Comparison of ENCODE assay signal across 18 cellular contexts in the genomic region with DNA sequence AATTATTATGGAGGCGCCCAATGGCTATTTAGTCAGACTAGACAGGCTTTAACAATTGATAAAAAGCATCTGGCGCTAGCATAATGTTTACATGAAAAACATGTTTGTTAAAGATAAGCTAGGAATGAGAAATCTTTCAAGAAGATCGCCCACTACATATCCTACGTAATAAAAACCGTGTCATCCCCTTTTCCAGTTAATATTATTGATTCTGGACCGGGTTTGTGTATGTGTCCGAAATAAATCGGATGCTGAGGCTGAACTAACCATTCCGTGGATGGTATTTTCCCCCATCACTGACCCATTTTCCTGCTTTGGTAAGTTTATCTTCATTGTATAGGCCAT. TPM values are rescaled to one million over a fixed set of nuclear protein-coding genes. Genes with fewer than 3 reads are reported as not detected.
DNase-seq lines count a peak whose midpoint lies in the region; ATAC-seq and TF ChIP-seq lines count a peak whose summit lies in the region.
"Had no signal": no experiment of that assay in that cellular context is flagged by ENCODE, and none has a peak within 500 bp of the region (broad histone marks: within the 10 kb centered on the region; RNA-seq: fewer than 3 reads in every experiment).

No MANE protein-coding gene starts in this region.

- peaks cover 69% of the 10 kb centered on the region for H3K79me2 ChIP-seq in fibroblast of lung (ENCODE audit: control insufficient read depth, insufficient read depth, low read length)
- H3K79me2 ChIP-seq in parathyroid adenoma, result no peaks in the 10 kb centered on the region

- DNase-seq in heart right ventricle (no peak), Right ventricle myocardium inferior (ENCODE audit: missing footprints) (no peak), fibroblast of lung (ENCODE audit: low read depth in 2 of 2) (peak in 1 of 2 donors; percentile 36), upper lobe of left lung (no peak), H4 (ENCODE audit: low spot score) (no peak)
- no peak for DNase-seq in stimulated activated CD4-positive, alpha-beta T cell treated with anti-CD3 and anti-CD28 coated beads, Interleukin-12 subunit alpha, Interleukin-12 subunit beta, amount 100 ng/mL, for 4 hours
- DNase-seq: activated naive CD4-positive, alpha-beta T cell treated with Interleukin-2 at 50 U/mL for 16 hours; body of pancreas; dorsolateral prefrontal cortex; hypothalamus; naive thymus-derived CD8-positive, alpha-beta T cell; NCI-H2029; NCI-H524 treated with DMSO at 0.1 percent for 48 hours; T1000 had no signal

- peak overlapping the region; percentile 51 for H3K4me2 ChIP-seq in fibroblast of lung (ENCODE audit: extremely low read depth, insufficient read depth, low read length)
- H3K4me2 ChIP-seq in parathyroid adenoma (ENCODE audit: low read length), result no peak overlapping the region

- WGBS in heart right ventricle, 2 donors, result 57 to 60% methylated on average over 9 of the region's 9 CpGs
- 37 to 47% methylated on average over 9 of the region's 9 CpGs for WGBS in upper lobe of left lung, 2 donors

- H3K27me3 ChIP-seq in heart right ventricle (peaks cover 0 to 36% (median 0%) of the 10 kb centered on the region in 7 donors), fibroblast of lung (ENCODE audit: control insufficient read depth, insufficient read depth, low read length) (no peaks in the 10 kb centered on the region), parathyroid adenoma (ENCODE audit: control insufficient read depth, insufficient read depth, low read length) (no peaks in the 10 kb centered on the region), upper lobe of left lung (no peaks in the 10 kb centered on the region)
- H3K27me3 ChIP-seq: body of pancreas had no signal

- H2AFZ ChIP-seq in fibroblast of lung (ENCODE audit: low read length), result no peak overlapping the region
- H2AFZ ChIP-seq in parathyroid adenoma, result no peak overlapping the region

- TF ChIP-seq CTCF in heart right ventricle (IDR thresholded peaks at IDR 0.05) (no peak), fibroblast of lung (conservative IDR thresholded peaks at IDR 0.05 in 1 of 2, IDR thresholded peaks at IDR 0.05 in 1 of 2; ENCODE audit: low read depth in 1 of 2, low read length in 2 of 2) (no peak), parathyroid adenoma (IDR thresholded peaks at IDR 0.05) (no peak), upper lobe of left lung (IDR thresholded peaks at IDR 0.05) (no peak)

- TF ChIP-seq EP300 in upper lobe of left lung (IDR thresholded peaks at IDR 0.05), result no peak

- H3K9me3 ChIP-seq in heart right ventricle (no peaks in the 10 kb centered on the region), fibroblast of lung (ENCODE audit: control insufficient read depth, insufficient read depth, low read depth, low read length) (no peaks in the 10 kb centered on the region), parathyroid adenoma (ENCODE audit: control insufficient read depth, low read length) (no peaks in the 10 kb centered on the region), upper lobe of left lung (no peaks in the 10 kb centered on the region)
- H3K9me3 ChIP-seq: body of pancreas had no signal

- TF ChIP-seq POLR2A in upper lobe of left lung (IDR thresholded peaks at IDR 0.05), result no peak

- H3K27ac ChIP-seq in heart right ventricle (peak overlapping the region; percentile 33 to 87 (median 75)), fibroblast of lung (ENCODE audit: insufficient read depth, low read length) (peak overlapping the region; percentile 43), parathyroid adenoma (peak overlapping the region; percentile 41), upper lobe of left lung (peak overlapping the region; percentile 60 to 78 (median 72))

- intact Hi-C loops in heart right ventricle (cut with DNase I) (no loop called here), Right ventricle myocardium inferior (cut with DNase I) (no loop called here)

- ATAC-seq in heart right ventricle, result peak in 1 of 8 donors; percentile 10
- no peak for ATAC-seq in Right ventricle myocardium inferior
- ATAC-seq in upper lobe of left lung (ENCODE audit: low FRiP score in 2 of 2), result no peak
- ATAC-seq in HG02759 (IDR thresholded peaks at IDR 0.05; ENCODE audit: unreplicated experiment), result no peak
- ATAC-seq: naive thymus-derived CD8-positive, alpha-beta T cell had no signal

- H4K20me1 ChIP-seq in fibroblast of lung (ENCODE audit: control insufficient read depth, extremely low read depth, insufficient read depth, low read length), result no peaks in the 10 kb centered on the region

- H3K36me3 ChIP-seq in heart right ventricle (peaks cover 0 to 29% (median 0%) of the 10 kb centered on the region in 9 donors), fibroblast of lung (ENCODE audit: control insufficient read depth, insufficient read depth, low read length) (no peaks in the 10 kb centered on the region), parathyroid adenoma (ENCODE audit: control insufficient read depth, insufficient read depth, low read length) (no peaks in the 10 kb centered on the region), upper lobe of left lung (no peaks in the 10 kb centered on the region)

- H3K4me1 ChIP-seq in heart right ventricle, result peaks cover 41 to 100% (median 93%) of the 10 kb centered on the region in 9 donors
- peaks cover 30% of the 10 kb centered on the region for H3K4me1 ChIP-seq in fibroblast of lung (ENCODE audit: control insufficient read depth, extremely low read depth, insufficient read depth, low read length)
- no peaks in the 10 kb centered on the region for H3K4me1 ChIP-seq in parathyroid adenoma
- peaks cover 39 to 66% (median 60%) of the 10 kb centered on the region in 4 donors for H3K4me1 ChIP-seq in upper lobe of left lung

- H3K4me3 ChIP-seq in heart right ventricle (peak overlapping the region in 8 of 10 donors; percentile 6 to 39 (median 35)), fibroblast of lung (replicated peaks in 1 of 4; ENCODE audit: control extremely low read depth in 1 of 4, insufficient read depth in 1 of 4, low read depth in 3 of 4, low read length in 4 of 4) (peak overlapping the region in 1 of 4 experiments; percentile 30), parathyroid adenoma (ENCODE audit: low read depth, low read length) (no peak overlapping the region), upper lobe of left lung (peak overlapping the region in 2 of 4 donors; percentile 29 to 32)
- H3K4me3 ChIP-seq: body of pancreas had no signal

- H3K9ac ChIP-seq in fibroblast of lung (ENCODE audit: insufficient read depth, low read length) (no peak overlapping the region), parathyroid adenoma (no peak overlapping the region)

RNA-seq across cellular contexts. Expression of a gene that starts 8.8 kb away (rescaled TPM):
- 100 to 1,000 TPM in 7 of 10 donors, 10 to 100 TPM in 3; 96.3 to 342 (median 147) TPM for total RNA-seq in heart right ventricle
- 100 to 1,000 TPM in 1 of 2 donors, 10 to 100 TPM in 1; 83.3 to 234 TPM for polyA plus RNA-seq in heart right ventricle
- 128 TPM for total RNA-seq in Right ventricle myocardium inferior
- total RNA-seq in fibroblast of lung, result 34.0 and 57.5 TPM in 2 replicates
- 18.4 and 607 TPM in 2 replicates for polyA plus RNA-seq in fibroblast of lung
- polyA plus RNA-seq in fibroblast of lung (2012), result 19.5 and 691 TPM in 2 replicates
- polyA minus RNA-seq in fibroblast of lung (ENCODE audit: low replicate concordance), result 30.9 and 567 TPM in 2 replicates
- 100 to 1,000 TPM in 4 of 6 donors, 10 to 100 TPM in 2; 81.7 to 309 (median 167) TPM for total RNA-seq in upper lobe of left lung
- 56.1 and 66.5 TPM in 2 replicates for total RNA-seq in H4 (2014; rRNA removed; shearing (Covaris generic))
- total RNA-seq: CD4-positive, CD25-positive, alpha-beta regulatory T cell; naive thymus-derived CD8-positive, alpha-beta T cell had no signal
- polyA plus RNA-seq: CD4-positive, CD25-positive, alpha-beta regulatory T cell; naive thymus-derived CD8-positive, alpha-beta T cell had no signal

RNA-seq across cellular contexts. Expression of a gene that starts 8.9 kb away (rescaled TPM):
- total RNA-seq in heart right ventricle (100 to 1,000 TPM in 7 of 10 donors, 10 to 100 TPM in 3; 81.7 to 301 (median 128) TPM), Right ventricle myocardium inferior (126 TPM), fibroblast of lung (93.1 and 123 TPM in 2 replicates), upper lobe of left lung (100 to 1,000 TPM; 169 to 458 (median 258) TPM)
- polyA plus RNA-seq in heart right ventricle (100 to 1,000 TPM; 111 to 265 TPM), fibroblast of lung (43.8 and 463 TPM in 2 replicates)
- 52.1 and 712 TPM in 2 replicates for polyA plus RNA-seq in fibroblast of lung (2012)
- 56.9 and 841 TPM in 2 replicates for polyA minus RNA-seq in fibroblast of lung (ENCODE audit: low replicate concordance)
- 20.4 and 33.3 TPM in 2 replicates for total RNA-seq in H4 (2014; rRNA removed; shearing (Covaris generic))
- total RNA-seq: activated CD4-positive, alpha-beta T cell treated with anti-CD3 and anti-CD28 coated beads for 36 hours; CD4-positive, CD25-positive, alpha-beta regulatory T cell; naive thymus-derived CD8-positive, alpha-beta T cell had no signal
- polyA plus RNA-seq: CD4-positive, CD25-positive, alpha-beta regulatory T cell; naive thymus-derived CD8-positive, alpha-beta T cell had no signal
